ENCODE assay signal across 13 cellular contexts in genomic region chr4:109005523-109005922, GRCh38.
DNase-seq lines count a peak whose midpoint lies in the region; ATAC-seq, FAIRE-seq and TF ChIP-seq lines count a peak whose summit lies in the region.
"Had no signal": no experiment of that assay in that cellular context is flagged by ENCODE, and none has a peak within 500 bp of the region (broad histone marks: within the 10 kb centered on the region; RNA-seq: fewer than 3 reads in every experiment).

No MANE protein-coding gene starts in this region.

- H3K4me2 ChIP-seq in astrocyte (ENCODE audit: low read length), result peak overlapping the region; percentile 12

- peaks cover 19% of the 10 kb centered on the region for H3K4me1 Mint-ChIP-seq in astrocyte (ENCODE audit: low read depth, unreplicated experiment)
- H3K4me1 Mint-ChIP-seq: central memory CD8-positive, alpha-beta T cell had no signal

- H3K27me3 ChIP-seq in astrocyte (ENCODE audit: insufficient read depth, low read length), result no peaks in the 10 kb centered on the region

- H3K27ac Mint-ChIP-seq in astrocyte (ENCODE audit: unreplicated experiment), result peak overlapping the region; percentile 48
- H3K27ac Mint-ChIP-seq: activated CD4-positive, alpha-beta memory T cell treated with anti-CD3 and anti-CD28 coated beads, Interleukin-2, amount 10 ng/mL, durations not matched to agents 7 days and 5 days had no signal

- H2AFZ ChIP-seq in astrocyte (ENCODE audit: low read depth, low read length), result no peak overlapping the region

- no peak overlapping the region for H3K27ac ChIP-seq in astrocyte (ENCODE audit: low read depth, low read length)
- H3K27ac ChIP-seq: skin epidermis had no signal

- no peak for TF ChIP-seq CTCF in astrocyte (IDR thresholded peaks at IDR 0.05; ENCODE audit: insufficient read depth, low read depth, low read length)

- H3K27me3 Mint-ChIP-seq in astrocyte (ENCODE audit: low read depth, unreplicated experiment), result no peaks in the 10 kb centered on the region
- H3K27me3 Mint-ChIP-seq: central memory CD8-positive, alpha-beta T cell had no signal

- H3K9ac ChIP-seq in astrocyte (ENCODE audit: low read length), result no peak overlapping the region

- no peak for ATAC-seq in HG02870 (IDR thresholded peaks at IDR 0.05; ENCODE audit: unreplicated experiment)
- ATAC-seq: Panc1 had no signal

- no peaks in the 10 kb centered on the region for H3K79me2 ChIP-seq in astrocyte (ENCODE audit: insufficient read depth, low read length)

- no peaks in the 10 kb centered on the region for H3K9me3 ChIP-seq in astrocyte (ENCODE audit: insufficient read depth, low read depth, low read length)

- H3K4me3 ChIP-seq in astrocyte (ENCODE audit: insufficient read depth, low read depth, low read length), result no peak overlapping the region
- H3K4me3 ChIP-seq: skin epidermis had no signal

- H3K36me3 Mint-ChIP-seq in astrocyte (ENCODE audit: low read depth, unreplicated experiment), result no peaks in the 10 kb centered on the region

- no peak overlapping the region for H3K4me3 Mint-ChIP-seq in astrocyte (ENCODE audit: unreplicated experiment)
- H3K4me3 Mint-ChIP-seq: activated CD4-positive, alpha-beta memory T cell treated with anti-CD3 and anti-CD28 coated beads, Interleukin-2, amount 10 ng/mL, durations not matched to agents 7 days and 5 days; central memory CD8-positive, alpha-beta T cell had no signal

- no peak for FAIRE-seq in astrocyte (lab: Jason Lieb, UNC)

- H3K9me3 Mint-ChIP-seq in astrocyte (ENCODE audit: unreplicated experiment), result peaks cover 3% of the 10 kb centered on the region
- H3K9me3 Mint-ChIP-seq: activated CD4-positive, alpha-beta memory T cell treated with anti-CD3 and anti-CD28 coated beads, Interleukin-2, amount 10 ng/mL, durations not matched to agents 7 days and 5 days had no signal

- H4K20me1 ChIP-seq in astrocyte (ENCODE audit: insufficient read depth, low read length), result no peaks in the 10 kb centered on the region

- no peaks in the 10 kb centered on the region for H3K36me3 ChIP-seq in astrocyte (ENCODE audit: insufficient read depth, low read length)

- H3K4me1 ChIP-seq in astrocyte (ENCODE audit: insufficient read depth, low read length), result no peaks in the 10 kb centered on the region

- DNase-seq in ELR (ENCODE audit: low read depth), result peak; percentile 43
- peak; percentile 13 to 53 for DNase-seq in Kasumi-1 (lab: John Stamatoyannopoulos, UW)
- DNase-seq in astrocyte (ENCODE audit: low read depth), result peak; percentile 65
- DNase-seq in iris pigment epithelial cell (ENCODE audit: low read depth), result peak; percentile 87
- DNase-seq in activated CD4-positive, CD25-positive, alpha-beta regulatory T cell (lab: John Stamatoyannopoulos, UW), result no peak
- no peak for DNase-seq in AML-193 (lab: John Stamatoyannopoulos, UW)
- DNase-seq in NCI-H446 (lab: John Stamatoyannopoulos, UW), result no peak
- DNase-seq: activated CD4-positive, alpha-beta memory T cell treated with anti-CD3 and anti-CD28 coated beads, Interleukin-2, amount 10 ng/mL, durations not matched to agents 7 days and 5 days; NCI-H1436 treated with DMSO at 0.1 percent for 48 hours had no signal

Comparison
In these comparisons a context has a peak if more than half of its experiments do, and no peak if none do; other contexts are left out.
1. DNase-seq: peak in ELR (single experiment), Kasumi-1 (2 of 2), astrocyte (single experiment) and iris pigment epithelial cell (single experiment); none in activated CD4-positive, CD25-positive, alpha-beta regulatory T cell (0 of 4), AML-193 (0 of 2) and NCI-H446 (0 of 2).